13 cellular contexts compared by ENCODE assay signal in genomic region chr10:31700222-31700621, GRCh38.
DNase-seq lines count a peak whose midpoint lies in the region; FAIRE-seq and TF ChIP-seq lines count a peak whose summit lies in the region.
"Had no signal": no experiment of that assay in that cellular context is flagged by ENCODE, and none has a peak within 500 bp of the region (broad histone marks: within the 10 kb centered on the region; RNA-seq: fewer than 3 reads in every experiment).

No MANE protein-coding gene starts in this region.

- H3K27ac ChIP-seq in layer of hippocampus (ENCODE audit: low read depth, low read length) (peak overlapping the region; percentile 10), smooth muscle cell (ENCODE audit: low read depth) (peak overlapping the region; percentile 45)
- H3K27ac ChIP-seq: cardiac muscle cell had no signal

- peaks cover 30% of the 10 kb centered on the region for H3K4me1 ChIP-seq in smooth muscle cell (ENCODE audit: low read depth)
- H3K4me1 ChIP-seq: BE2C had no signal

- no peaks in the 10 kb centered on the region for H3K27me3 ChIP-seq in layer of hippocampus (ENCODE audit: control insufficient read depth, insufficient read depth, low read length)
- no peaks in the 10 kb centered on the region for H3K27me3 ChIP-seq in smooth muscle cell (ENCODE audit: low read depth)
- H3K27me3 ChIP-seq: BE2C, cardiac muscle cell had no signal

- no peak overlapping the region for H3K4me3 Mint-ChIP-seq in chondrocyte (ENCODE audit: unreplicated experiment)

- no peaks in the 10 kb centered on the region for H3K79me2 ChIP-seq in smooth muscle cell (ENCODE audit: low read depth)

- FAIRE-seq in GM12891 (lab: Jason Lieb, UNC), result no peak
- FAIRE-seq: GM18507 had no signal

- no peaks in the 10 kb centered on the region for H4K20me1 ChIP-seq in smooth muscle cell (ENCODE audit: low read depth)

- no peak overlapping the region for H3K4me3 ChIP-seq in smooth muscle cell
- H3K4me3 ChIP-seq: cardiac muscle cell had no signal

- peak overlapping the region; percentile 67 for H3K4me2 ChIP-seq in smooth muscle cell

- no peaks in the 10 kb centered on the region for H3K9me3 ChIP-seq in smooth muscle cell (replicated peaks; ENCODE audit: low read depth)
- H3K9me3 ChIP-seq: BE2C had no signal

- peaks cover 62% of the 10 kb centered on the region for H3K4me1 Mint-ChIP-seq in chondrocyte (ENCODE audit: low read depth)

- DNase-seq in DMS 273 treated with DMSO at 0.1 percent for 48 hours (lab: John Stamatoyannopoulos, UW), result peak; percentile 54
- DNase-seq in chondrocyte (ENCODE audit: low spot score), result no peak
- DNase-seq in smooth muscle cell (lab: John Stamatoyannopoulos, UW; ENCODE audit: unreplicated experiment), result no peak
- no peak for DNase-seq in DMS53 treated with DMSO at 0.1 percent for 48 hours (lab: John Stamatoyannopoulos, UW; ENCODE audit: unreplicated experiment)
- no peak for DNase-seq in hippocampal formation (lab: John Stamatoyannopoulos, UW)
- no peak for DNase-seq in GM12891 (ENCODE audit: insufficient read length, low spot score)
- no peak for DNase-seq in activated T-cell treated with anti-CD3 and anti-CD28 coated beads for 4 hours
- DNase-seq: activated CD4-positive, alpha-beta T cell treated with anti-CD3 and anti-CD28 coated beads for 48 hours; BE2C had no signal

- H2AFZ ChIP-seq in smooth muscle cell (ENCODE audit: low read depth), result peak overlapping the region; percentile 36

- H3K36me3 Mint-ChIP-seq in chondrocyte (ENCODE audit: low read depth), result no peaks in the 10 kb centered on the region

- H3K9me3 Mint-ChIP-seq in chondrocyte (ENCODE audit: low read depth), result no peaks in the 10 kb centered on the region
- H3K9me3 Mint-ChIP-seq: activated T-helper 2 cell treated with anti-CD3 and anti-CD28 coated beads, Interferon-gamma antibody, Interleukin-2, Interleukin-4, amounts not matched to agents 10 μg/mL and 5 μg/mL and 100 μg/mL, durations not matched to agents 14 hours and 24 hours and 36 hours had no signal

- no peaks in the 10 kb centered on the region for H3K27me3 Mint-ChIP-seq in chondrocyte (ENCODE audit: low read depth)

- H3K9ac ChIP-seq in smooth muscle cell (ENCODE audit: low read depth), result no peak overlapping the region

- 51% methylated on average over 11 of the region's 11 CpGs for WGBS in smooth muscle cell (ENCODE audit: low lambda C conversion rate)

- H3K36me3 ChIP-seq in smooth muscle cell (ENCODE audit: low read depth), result no peaks in the 10 kb centered on the region
- H3K36me3 ChIP-seq: BE2C, cardiac muscle cell had no signal

- H3F3A ChIP-seq in smooth muscle cell (ENCODE audit: low read depth), result peaks cover 13% of the 10 kb centered on the region

- H3K27ac Mint-ChIP-seq in chondrocyte (ENCODE audit: unreplicated experiment), result peak overlapping the region; percentile 56
- H3K27ac Mint-ChIP-seq: activated T-helper 2 cell treated with anti-CD3 and anti-CD28 coated beads, Interferon-gamma antibody, Interleukin-2, Interleukin-4, amounts not matched to agents 10 μg/mL and 5 μg/mL and 100 μg/mL, durations not matched to agents 14 hours and 24 hours and 36 hours had no signal

- TF ChIP-seq CTCF in chondrocyte (IDR thresholded peaks at IDR 0.05) (no peak), smooth muscle cell (IDR thresholded peaks at IDR 0.05; ENCODE audit: borderline replicate concordance, insufficient read depth, poor library complexity, severe bottlenecking) (no peak)

- no peak for TF ChIP-seq POLR2A in GM12891 (IDR thresholded peaks at IDR 0.05; ENCODE audit: low read depth, low read length)

TF ChIP-seq in GM12891, 5 proteins besides CTCF, POLR2A, EP300 and RAD21:
- TF ChIP-seq TAF1 (IDR thresholded peaks at IDR 0.05; ENCODE audit: low read depth, low read length) (no peak), POU2F2 (IDR thresholded peaks at IDR 0.05; ENCODE audit: low read depth, low read length) (no peak), SPI1 (IDR thresholded peaks at IDR 0.05; ENCODE audit: low read depth, low read length) (no peak), PAX5 (IDR thresholded peaks at IDR 0.05; ENCODE audit: insufficient read depth, low read length, severe bottlenecking) (no peak), POLR2AphosphoS5 (IDR thresholded peaks at IDR 0.05; ENCODE audit: low read depth, low read length) (no peak)
